In the genomic region with DNA sequence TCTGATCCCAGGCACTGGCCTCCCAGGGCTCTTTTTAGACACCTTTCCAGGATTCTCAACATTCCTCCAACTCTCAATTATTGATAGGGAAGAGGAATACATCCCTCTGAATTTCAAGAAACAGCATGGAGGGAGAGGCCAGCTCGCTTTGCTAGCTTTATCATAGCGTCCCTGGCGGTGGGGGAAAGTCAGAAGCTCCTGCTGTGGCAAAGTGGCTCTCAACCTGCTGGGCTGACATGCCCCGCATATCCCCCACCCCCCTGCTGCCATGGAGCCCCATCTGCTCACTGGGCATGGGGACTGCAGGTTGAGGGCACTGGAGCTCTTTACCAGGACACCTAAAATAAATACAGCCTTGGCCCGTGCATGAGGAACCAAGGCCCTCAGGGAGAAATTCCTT, we compare ENCODE assay signal across 18 cellular contexts.
"Had no signal": no experiment of that assay in that cellular context is flagged by ENCODE, and none has a peak within 500 bp of the region (broad histone marks: within the 10 kb centered on the region; RNA-seq: fewer than 3 reads in every experiment).

No MANE protein-coding gene starts in this region.

- DNase-seq: activated CD4-positive, alpha-beta T cell treated with anti-CD3 and anti-CD28 coated beads, Interleukin-2, amount 10 ng/mL, durations not matched to agents 7 days and 5 days; activated CD8-positive, alpha-beta memory T cell treated with anti-CD3 and anti-CD28 coated beads, Interleukin-2, amount 50 U/mL, for 48 hours; activated naive CD8-positive, alpha-beta T cell treated with anti-CD3 and anti-CD28 coated beads, Interleukin-2, amount 10 ng/mL, durations not matched to agents 7 days and 5 days; effector memory CD4-positive, alpha-beta T cell; foreskin keratinocyte; glutamatergic neuron; hypothalamus; kidney glomerular epithelial cell; left ventricle myocardium superior; nucleus accumbens; right cardiac atrium; stimulated activated CD4-positive, alpha-beta T cell treated with anti-CD3 and anti-CD28 coated beads, Interleukin-15, amount 100 ng/mL, for 24 hours; stimulated activated CD4-positive, alpha-beta T cell treated with anti-CD3 and anti-CD28 coated beads, Interleukin-4, amount 100 ng/mL, for 1 hour; stimulated activated naive CD4-positive, alpha-beta T cell treated with Interleukin-2 at 50 U/mL for 16 hours; substantia nigra had no signal

- H3K4me1 ChIP-seq: foreskin keratinocyte had no signal

- H3K4me1 Mint-ChIP-seq: activated CD4-positive, alpha-beta T cell treated with anti-CD3 and anti-CD28 coated beads, Interleukin-2, amount 10 ng/mL, durations not matched to agents 7 days and 5 days; activated naive CD8-positive, alpha-beta T cell treated with anti-CD3 and anti-CD28 coated beads, Interleukin-2, amount 10 ng/mL, durations not matched to agents 7 days and 5 days had no signal

- H3K27ac Mint-ChIP-seq: activated CD4-positive, alpha-beta T cell treated with anti-CD3 and anti-CD28 coated beads, Interleukin-2, amount 10 ng/mL, durations not matched to agents 7 days and 5 days; activated naive CD8-positive, alpha-beta T cell treated with anti-CD3 and anti-CD28 coated beads, Interleukin-2, amount 10 ng/mL, durations not matched to agents 7 days and 5 days; natural killer cell treated with Interleukin-12 subunit alpha and Interleukin-12 subunit beta and Interleukin-15 and Interleukin-18, amount 100 ng/mL, for 72 hours had no signal

- H3K36me3 Mint-ChIP-seq: activated naive CD8-positive, alpha-beta T cell treated with anti-CD3 and anti-CD28 coated beads, Interleukin-2, amount 10 ng/mL, durations not matched to agents 7 days and 5 days; brain; natural killer cell treated with Interleukin-12 subunit alpha and Interleukin-12 subunit beta and Interleukin-15 and Interleukin-18, amount 100 ng/mL, for 72 hours had no signal

- H3K9me3 Mint-ChIP-seq: activated CD4-positive, alpha-beta T cell treated with anti-CD3 and anti-CD28 coated beads, Interleukin-2, amount 10 ng/mL, durations not matched to agents 7 days and 5 days; activated naive CD8-positive, alpha-beta T cell treated with anti-CD3 and anti-CD28 coated beads, Interleukin-2, amount 10 ng/mL, durations not matched to agents 7 days and 5 days; brain; natural killer cell treated with Interleukin-12 subunit alpha and Interleukin-12 subunit beta and Interleukin-15 and Interleukin-18, amount 100 ng/mL, for 72 hours had no signal

- H3K27me3 Mint-ChIP-seq: activated CD4-positive, alpha-beta T cell treated with anti-CD3 and anti-CD28 coated beads, Interleukin-2, amount 10 ng/mL, durations not matched to agents 7 days and 5 days; activated naive CD8-positive, alpha-beta T cell treated with anti-CD3 and anti-CD28 coated beads, Interleukin-2, amount 10 ng/mL, durations not matched to agents 7 days and 5 days; natural killer cell treated with Interleukin-12 subunit alpha and Interleukin-12 subunit beta and Interleukin-15 and Interleukin-18, amount 100 ng/mL, for 72 hours had no signal

- H3K4me3 Mint-ChIP-seq: activated CD4-positive, alpha-beta T cell treated with anti-CD3 and anti-CD28 coated beads, Interleukin-2, amount 10 ng/mL, durations not matched to agents 7 days and 5 days; activated naive CD8-positive, alpha-beta T cell treated with anti-CD3 and anti-CD28 coated beads, Interleukin-2, amount 10 ng/mL, durations not matched to agents 7 days and 5 days; brain; natural killer cell treated with Interleukin-12 subunit alpha and Interleukin-12 subunit beta and Interleukin-15 and Interleukin-18, amount 100 ng/mL, for 72 hours had no signal

- H3K27me3 ChIP-seq: foreskin keratinocyte had no signal

- H3K27ac ChIP-seq: foreskin keratinocyte, skin epidermis had no signal

- H3K4me3 ChIP-seq: skin epidermis had no signal
